ENCODE assay signal across 8 cellular contexts in genomic region chr11:66956689-66957290, GRCh38. TPM values are rescaled to one million over a fixed set of nuclear protein-coding genes. Genes with fewer than 3 reads are reported as not detected.
DNase-seq lines count a peak whose midpoint lies in the region; ATAC-seq, FAIRE-seq and TF ChIP-seq lines count a peak whose summit lies in the region.

No MANE protein-coding gene starts in this region.

- H3K27me3 Mint-ChIP-seq in HFFc6 (ENCODE audit: insufficient read depth): peaks cover 2% of the 10 kb centered on the region; the same call in 1 of the 2 replicates

- H3K4me1 ChIP-seq in A549: peaks cover 37% of the 10 kb centered on the region

- no peak for TF ChIP-seq POLR2A in A549 (IDR thresholded peaks at IDR 0.05; ENCODE audit: low read length)

- TF ChIP-seq EP300 in A549 (IDR thresholded peaks at IDR 0.05): no peak

- DNase-seq in A549 (ENCODE audit: low read depth in 1 of 2, low spot score in 1 of 2) (peak in 1 of 2 experiments; percentile 71), HFFc6 (peak; percentile 50), amygdala (lab: John Stamatoyannopoulos, UW) (peak in 29 of 56 donors; percentile 6 to 61 (median 23)), kidney glomerular epithelial cell (lab: John Stamatoyannopoulos, UW) (peak; percentile 85), HTR-8/SVneo (ENCODE audit: insufficient read length, low spot score) (no peak)

- POLR2A ChIA-PET in A549 (lab: Yijun Ruan, JAX): interaction anchor here (1.2 kb wide), 1 partner anchor 40 kb away, joined by 3 read pairs; no protein-coding TSS in a partner anchor

- H3K9me3 Mint-ChIP-seq in HFFc6: peaks cover 6% of the 10 kb centered on the region; the same call in 1 of the 2 replicates

- peak overlapping the region; percentile 60 to 82 for H3K27ac ChIP-seq in A549

- peak overlapping the region; percentile 32 for H3K27ac Mint-ChIP-seq in HFFc6

- TF ChIP-seq CTCF in A549 (IDR thresholded peaks at IDR 0.05) (no peak), HFFc6 (IDR thresholded peaks at IDR 0.05) (peak; percentile 30; the same call in 1 of the 2 replicates)

- CTCF ChIA-PET in A549 (lab: Yijun Ruan, JAX): interaction anchor here (0.9 to 2.7 kb wide), 10 partner anchors 19 to 74 kb away, joined by 3 to 8 read pairs (median 4); partner anchors contain the start of gene C11orf86

- H3K4me3 Mint-ChIP-seq in HFFc6: peak overlapping the region; percentile 73

- peaks cover 6% of the 10 kb centered on the region; the same call in 1 of the 2 replicates for H3K36me3 Mint-ChIP-seq in HFFc6 (ENCODE audit: low read depth)

- H3K4me1 Mint-ChIP-seq in HFFc6 (ENCODE audit: low read depth): peaks cover 32% of the 10 kb centered on the region

- ATAC-seq in A549 (peak; percentile 20 to 28; a peak in 3 of 6 replicates), HG02798 (IDR thresholded peaks at IDR 0.05; ENCODE audit: poor library complexity, unreplicated experiment) (no peak), GM18861 (IDR thresholded peaks at IDR 0.05; ENCODE audit: unreplicated experiment) (no peak), GM21529 (IDR thresholded peaks at IDR 0.05; ENCODE audit: unreplicated experiment) (no peak)

- peak overlapping the region; percentile 98 for H3K4me2 ChIP-seq in A549

- no peak for TF ChIP-seq RAD21 in A549 (conservative IDR thresholded peaks at IDR 0.05 in 1 of 2, IDR thresholded peaks at IDR 0.05 in 1 of 2)

- no peaks in the 10 kb centered on the region for H3K9me3 ChIP-seq in A549

- WGBS in A549 (ENCODE audit: missing lambda C conversion rate): 49% methylated on average over 7 of the region's 7 CpGs

- peak overlapping the region; percentile 63; the same call in 2 of the 3 replicates for H3K4me3 ChIP-seq in A549

- FAIRE-seq in A549 (lab: Jason Lieb, UNC) (no peak), HTR-8/SVneo (lab: Jason Lieb, UNC) (no peak)

TF ChIP-seq in A549, 52 proteins besides CTCF, POLR2A, EP300 and RAD21:
- TF ChIP-seq JUNB (IDR thresholded peaks at IDR 0.05) (no peak), CEBPB (IDR thresholded peaks at IDR 0.05) (peak in 1 of 2 experiments; percentile 16; a peak in 1 of 4 replicates), MAX (IDR thresholded peaks at IDR 0.05) (peak; percentile 36; the same call in 1 of the 2 replicates)

RNA-seq across cellular contexts. Expression of gene PC, which starts 1.4 kb away (rescaled TPM):
- polyA plus RNA-seq in A549 (2011; rRNA removed) (14.2 and 15.7 TPM in 2 replicates), A549 (2017; fragmentation: RNase III; extraction: RNeasy Plus Mini Kit Qiagen cat#74134 plus additional on column Dnase treatment) (31.3 to 53.5 TPM (median 45.9 TPM) in 3 replicates)
- 25.1 and 29.6 TPM in 2 replicates for polyA plus RNA-seq in A549 (2012; cell fraction: cytosol; rRNA removed)
- polyA plus RNA-seq in A549 (2012; cell fraction: nucleus; rRNA removed): 88.3 and 105 TPM in 2 replicates
- 31.5 and 37.8 TPM in 2 replicates for polyA minus RNA-seq in A549 (2011; rRNA and poly(A)+ RNA removed)
- total RNA-seq in HFFc6 (2021; fragmentation: NEBNext Ultra II Directional; extraction: Animal tissue kit (Norgen Biotek cat#: 25700)): 10 to 100 TPM; 13.2 to 21.8 (median 19.3) TPM

RNA-seq across cellular contexts. Expression of gene C11orf86, which starts 18.3 kb away (rescaled TPM):
- polyA plus RNA-seq in A549 (2011; rRNA removed) (9.3 and 10.8 TPM in 2 replicates), A549 (2017; fragmentation: RNase III; extraction: RNeasy Plus Mini Kit Qiagen cat#74134 plus additional on column Dnase treatment) (39.7 to 59.6 TPM (median 56.4 TPM) in 3 replicates)
- polyA plus RNA-seq in A549 (2012; cell fraction: cytosol; rRNA removed): 34.5 and 42.5 TPM in 2 replicates
- 23.0 and 24.9 TPM in 2 replicates for polyA plus RNA-seq in A549 (2012; cell fraction: nucleus; rRNA removed)
- polyA minus RNA-seq in A549 (2011; rRNA and poly(A)+ RNA removed): 2.7 and 5.4 TPM in 2 replicates
- total RNA-seq in HFFc6 (2021; fragmentation: NEBNext Ultra II Directional; extraction: Animal tissue kit (Norgen Biotek cat#: 25700)): not detected

Comparison
In these comparisons a context has a peak if more than half of its experiments do, and no peak if none do; other contexts are left out.
1. ATAC-seq: peak in A549 (2 of 2); none in HG02798 (single experiment), GM18861 (single experiment) and GM21529 (single experiment).